7 cellular contexts compared by ENCODE assay signal in genomic region chr14:35543006-35543405, GRCh38. TPM values are rescaled to one million over a fixed set of nuclear protein-coding genes. Genes with fewer than 3 reads are reported as not detected.
"Had no signal": no experiment of that assay in that cellular context is flagged by ENCODE, and none has a peak within 500 bp of the region (broad histone marks: within the 10 kb centered on the region; RNA-seq: fewer than 3 reads in every experiment).

No MANE protein-coding gene starts in this region.

- H3K4me2 ChIP-seq: KMS-11 had no signal

- ATAC-seq: K562 had no signal

- H3K27ac ChIP-seq: HL-60, KMS-11 had no signal

- FAIRE-seq: HTR-8/SVneo, K562 had no signal

- DNase-seq: KBM-7, KG1 had no signal

- H3K4me3 ChIP-seq: K562 had no signal

- H3K9ac ChIP-seq: KMS-11 had no signal

RNA-seq across cellular contexts. Expression of gene INSM2, which starts 9.0 kb away (rescaled TPM):
- total RNA-seq: K562 had no signal
- polyA plus RNA-seq: IgD-negative memory B cell, K562 had no signal
